27 cellular contexts compared by ENCODE assay signal in the genomic region with DNA sequence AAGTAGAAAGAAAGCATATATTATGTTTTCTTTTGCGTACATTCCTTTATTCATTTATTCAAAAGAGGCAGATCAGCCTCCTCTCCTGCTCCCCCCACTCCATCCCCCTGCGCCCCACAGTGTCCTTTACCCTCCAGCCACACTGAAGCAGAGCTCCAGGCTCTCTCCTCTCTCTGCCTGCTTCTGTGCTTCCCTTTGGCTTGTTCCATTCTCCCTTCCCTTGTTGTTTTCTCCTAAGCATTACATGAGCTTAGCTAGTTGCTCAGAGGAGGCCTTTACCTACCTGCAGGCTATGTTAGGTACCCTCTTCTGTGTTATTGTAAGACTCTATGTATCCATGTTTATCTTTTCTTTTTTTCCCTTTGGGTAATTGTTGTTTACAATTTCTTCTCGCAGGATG.
"Had no signal": no experiment of that assay in that cellular context is flagged by ENCODE, and none has a peak within 500 bp of the region (broad histone marks: within the 10 kb centered on the region; RNA-seq: fewer than 3 reads in every experiment).

No MANE protein-coding gene starts in this region.

- ATAC-seq: activated CD4-positive, alpha-beta T cell treated with anti-CD3 and anti-CD28 coated beads for 36 hours; body of pancreas; gastrocnemius medialis; left cardiac atrium; pancreas; stimulated activated naive B cell treated with anti-CD40 and anti-IgM and Interleukin-4, amounts not matched to agents 10 μg/mL and 1 μg/mL and 100 μg/mL, for 72 hours had no signal

- H3K27ac ChIP-seq: body of pancreas, colonic mucosa, gastrocnemius medialis, pancreas, right atrium auricular region, stomach, thyroid gland had no signal

- H3K36me3 Mint-ChIP-seq: naive B cell had no signal

- H3K27me3 ChIP-seq: adrenal gland, body of pancreas, colonic mucosa, gastrocnemius medialis, pancreas, right atrium auricular region, stomach, thyroid gland had no signal

- H3K4me3 Mint-ChIP-seq: activated CD4-positive, alpha-beta T cell treated with anti-CD3 and anti-CD28 coated beads for 36 hours; activated naive CD8-positive, alpha-beta T cell treated with anti-CD3 and anti-CD28 coated beads for 36 hours; naive B cell; stimulated activated naive B cell treated with anti-CD40 and anti-IgM and Interleukin-4, amounts not matched to agents 10 μg/mL and 1 μg/mL and 100 μg/mL, for 72 hours had no signal

- H3K27me3 Mint-ChIP-seq: activated CD4-positive, alpha-beta T cell treated with anti-CD3 and anti-CD28 coated beads for 36 hours; activated naive CD8-positive, alpha-beta T cell treated with anti-CD3 and anti-CD28 coated beads for 36 hours; naive B cell; stimulated activated naive B cell treated with anti-CD40 and anti-IgM and Interleukin-4, amounts not matched to agents 10 μg/mL and 1 μg/mL and 100 μg/mL, for 72 hours had no signal

- H3K27ac Mint-ChIP-seq: activated CD4-positive, alpha-beta T cell treated with anti-CD3 and anti-CD28 coated beads for 36 hours; activated naive CD8-positive, alpha-beta T cell treated with anti-CD3 and anti-CD28 coated beads for 36 hours; stimulated activated naive B cell treated with anti-CD40 and anti-IgM and Interleukin-4, amounts not matched to agents 10 μg/mL and 1 μg/mL and 100 μg/mL, for 72 hours had no signal

- H3K4me3 ChIP-seq: adrenal gland, body of pancreas, colonic mucosa, gastrocnemius medialis, pancreas, right atrium auricular region, stomach, thyroid gland had no signal

- H3K4me1 Mint-ChIP-seq: activated CD4-positive, alpha-beta T cell treated with anti-CD3 and anti-CD28 coated beads for 36 hours; activated naive CD8-positive, alpha-beta T cell treated with anti-CD3 and anti-CD28 coated beads for 36 hours had no signal

- H3K9me3 ChIP-seq: adrenal gland, body of pancreas, colonic mucosa, gastrocnemius medialis, pancreas, right atrium auricular region, stomach, thyroid gland had no signal

- H3K4me1 ChIP-seq: colonic mucosa, gastrocnemius medialis, pancreas, right atrium auricular region had no signal

- H3K36me3 ChIP-seq: adrenal gland, colonic mucosa, gastrocnemius medialis, pancreas, right atrium auricular region, thyroid gland had no signal

- DNase-seq: activated CD4-positive, alpha-beta T cell treated with anti-CD3 and anti-CD28 coated beads for 36 hours; activated CD4-positive, alpha-beta T cell treated with anti-CD3 and anti-CD28 coated beads, Interleukin-2, amount 50 U/mL, for 4 hours; activated CD4-positive, CD25-positive, alpha-beta regulatory T cell; activated CD8-positive, alpha-beta memory T cell treated with anti-CD3 and anti-CD28 coated beads for 24 hours; activated effector memory CD4-positive, alpha-beta T cell treated with Interleukin-2 at 50 U/mL for 16 hours; activated naive CD4-positive, alpha-beta T cell treated with Interleukin-2 at 50 U/mL for 16 hours; activated naive CD8-positive, alpha-beta T cell treated with anti-CD3 and anti-CD28 coated beads for 36 hours; adrenal gland; aorta; body of pancreas; cerebellar nuclear complex; colonic mucosa; effector CD8-positive, alpha-beta T cell; gastrocnemius medialis; hippocampal formation; left cardiac atrium; mammary epithelial cell; naive B cell; nucleus accumbens; pancreas; stimulated activated CD4-positive, alpha-beta T cell treated with anti-CD3 and anti-CD28 coated beads, Interleukin-15, amount 100 ng/mL, for 24 hours; stimulated activated CD4-positive, alpha-beta T cell treated with anti-CD3 and anti-CD28 coated beads, Interleukin-2, amount 100 ng/mL, for 24 hours; stimulated activated naive B cell treated with anti-CD40 and anti-IgM and Interleukin-4, amounts not matched to agents 10 μg/mL and 1 μg/mL and 100 μg/mL, for 72 hours; stomach; T-helper 2 cell; thyroid gland had no signal

- H3K9me3 Mint-ChIP-seq: activated naive CD8-positive, alpha-beta T cell treated with anti-CD3 and anti-CD28 coated beads for 36 hours; naive B cell; stimulated activated naive B cell treated with anti-CD40 and anti-IgM and Interleukin-4, amounts not matched to agents 10 μg/mL and 1 μg/mL and 100 μg/mL, for 72 hours had no signal
